11 cellular contexts compared by ENCODE assay signal in the genomic region with DNA sequence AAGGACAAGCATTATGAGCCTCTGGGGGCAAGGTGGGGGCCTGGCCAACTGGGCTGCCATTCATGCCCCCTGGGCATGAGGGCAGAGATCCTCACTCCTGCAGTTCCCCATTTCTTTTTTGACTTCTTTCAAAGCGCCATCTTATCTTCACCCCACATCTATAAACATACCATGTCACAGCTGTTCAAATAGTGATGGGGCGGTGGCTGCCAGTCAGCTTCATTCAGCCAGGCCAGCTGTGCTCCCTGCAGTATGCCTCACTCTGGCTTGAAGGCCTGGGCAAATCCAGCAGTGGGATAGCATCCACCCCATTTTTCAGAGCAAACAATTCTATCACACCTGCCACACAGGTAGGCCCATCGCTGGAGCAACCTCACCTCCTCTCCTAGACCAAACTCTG.
"Had no signal": no experiment of that assay in that cellular context is flagged by ENCODE, and none has a peak within 500 bp of the region (broad histone marks: within the 10 kb centered on the region; RNA-seq: fewer than 3 reads in every experiment).

No MANE protein-coding gene starts in this region.

- H3K36me3 ChIP-seq: adrenal gland, heart right ventricle, right atrium auricular region had no signal

- H3K9me3 ChIP-seq: adrenal gland, heart right ventricle, right atrium auricular region had no signal

- DNase-seq: activated CD4-positive, alpha-beta T cell treated with anti-CD3 and anti-CD28 coated beads, Interleukin-2, amount 50 U/mL, for 1 hour; activated naive CD4-positive, alpha-beta T cell treated with anti-CD3 and anti-CD28 coated beads, Interleukin-2, amount 50 U/mL, for 16 hours; central memory CD4-positive, alpha-beta T cell; cortex of kidney; effector CD8-positive, alpha-beta T cell; T-helper 17 cell had no signal

- H3K27me3 ChIP-seq: right atrium auricular region had no signal

- H3K4me3 ChIP-seq: adrenal gland, heart right ventricle, right atrium auricular region, smooth muscle cell had no signal

- H3K4me1 ChIP-seq: adrenal gland, right atrium auricular region had no signal

- ATAC-seq: stimulated activated memory B cell treated with anti-CD40 and anti-IgM and Interleukin-4, amounts not matched to agents 10 μg/mL and 1 μg/mL and 100 μg/mL, for 72 hours; T-helper 17 cell had no signal

- H3K27ac ChIP-seq: adrenal gland, right atrium auricular region had no signal
